9 cellular contexts compared by ENCODE assay signal in the genomic region with DNA sequence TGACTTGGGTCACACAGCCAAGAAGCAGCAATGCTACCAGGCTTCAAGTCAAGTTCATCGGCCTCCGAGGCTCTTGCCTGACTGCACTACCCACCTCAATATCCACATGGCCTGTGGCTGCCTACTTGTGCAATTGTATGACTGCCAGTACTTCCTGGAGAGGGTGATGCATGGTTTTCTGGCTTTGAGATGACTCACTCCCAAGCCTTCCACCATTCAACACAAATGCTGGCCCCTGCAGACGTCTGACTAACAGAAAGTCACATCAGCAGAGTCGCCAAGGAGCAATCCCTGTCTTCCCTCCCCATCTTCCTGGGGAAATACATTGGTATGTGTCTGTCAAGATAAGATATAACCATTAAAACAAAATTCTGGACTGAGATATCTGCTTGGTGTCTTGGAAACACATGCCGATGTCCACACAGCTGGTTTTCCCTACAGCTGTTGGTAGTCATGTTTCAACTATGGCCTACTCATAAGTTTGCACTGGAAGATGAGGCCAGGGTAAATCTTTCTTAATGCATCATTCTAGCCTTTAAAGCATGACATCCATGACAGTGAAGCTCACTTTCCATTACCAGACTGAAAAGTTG.
DNase-seq lines count a peak whose midpoint lies in the region; ATAC-seq and TF ChIP-seq lines count a peak whose summit lies in the region.
"Had no signal": no experiment of that assay in that cellular context is flagged by ENCODE, and none has a peak within 500 bp of the region (broad histone marks: within the 10 kb centered on the region; RNA-seq: fewer than 3 reads in every experiment).

No MANE protein-coding gene starts in this region.

- H3K36me3 ChIP-seq in HCT116 (ENCODE audit: control insufficient read depth in 1 of 2, insufficient read depth in 2 of 2, low read length in 2 of 2) (no peaks in the 10 kb centered on the region), skeletal muscle satellite cell (ENCODE audit: insufficient read depth, low read length) (no peaks in the 10 kb centered on the region)

- H3K4me3 ChIP-seq in HCT116 (replicated peaks in 1 of 2; ENCODE audit: low read depth in 1 of 2, low read length in 2 of 2) (no peak overlapping the region), epithelial cell of proximal tubule (ENCODE audit: low read depth, low read length) (no peak overlapping the region), skeletal muscle satellite cell (ENCODE audit: low read length) (no peak overlapping the region)

- no peaks in the 10 kb centered on the region for H3K79me2 ChIP-seq in HCT116 (ENCODE audit: insufficient read depth, low read length)

- no peaks in the 10 kb centered on the region for H3K27me3 Mint-ChIP-seq in T-helper 17 cell
- H3K27me3 Mint-ChIP-seq: memory B cell had no signal

- peaks cover 4% of the 10 kb centered on the region for H3K4me1 Mint-ChIP-seq in T-helper 17 cell

- POLR2A ChIA-PET in HCT116 (lab: Charles Lee) = no interaction called here

- intact Hi-C loops in HCT116 (cut with micrococcal nuclease) (loop anchor here (5.0 kb wide), 1 partner anchor 124 kb away; no protein-coding TSS in a partner anchor), posterior cingulate gyrus (cut with DNase I) (no loop called here)

- H3K9me3 ChIP-seq in HCT116 (ENCODE audit: control insufficient read depth in 1 of 2, insufficient read depth in 1 of 2, low read depth in 1 of 2, low read length in 2 of 2) (no peaks in the 10 kb centered on the region), T-helper 17 cell (ENCODE audit: control insufficient read depth, low read length, poor library complexity, severe bottlenecking) (no peaks in the 10 kb centered on the region), skeletal muscle satellite cell (replicated peaks; ENCODE audit: low read length) (no peaks in the 10 kb centered on the region)

- H3K27ac Mint-ChIP-seq in T-helper 17 cell = no peak overlapping the region
- H3K27ac Mint-ChIP-seq: memory B cell had no signal

- H3K27me3 ChIP-seq in HCT116 (ENCODE audit: insufficient read depth, low read length) = no peaks in the 10 kb centered on the region
- H3K27me3 ChIP-seq in skeletal muscle satellite cell (ENCODE audit: control insufficient read depth, insufficient read depth, low read length) = no peaks in the 10 kb centered on the region

- no peak for TF ChIP-seq CTCF in HCT116 (IDR thresholded peaks at IDR 0.05 in 2 of 3, conservative IDR thresholded peaks at IDR 0.05 in 1 of 3; ENCODE audit: borderline replicate concordance in 1 of 3, insufficient read depth in 1 of 3, low read depth in 2 of 3, low read length in 2 of 3)
- TF ChIP-seq CTCF in epithelial cell of proximal tubule (conservative IDR thresholded peaks at IDR 0.05; ENCODE audit: low read depth, low read length) = no peak

- no peaks in the 10 kb centered on the region for H3K9me2 ChIP-seq in HCT116 (ENCODE audit: insufficient read depth)

- H3K9ac ChIP-seq in HCT116 (ENCODE audit: low read length) = no peak overlapping the region
- no peak overlapping the region for H3K9ac ChIP-seq in skeletal muscle satellite cell (ENCODE audit: low read depth, low read length)

- peak; percentile 86 for ATAC-seq in HCT116
- peak; percentile 53 for ATAC-seq in T-helper 17 cell

- DNase-seq in HCT116 (ENCODE audit: low read depth, low spot score) (peak; percentile 68), T-helper 17 cell (no peak), epithelial cell of proximal tubule (ENCODE audit: low read depth) (peak; percentile 91), NCI-H2107 treated with DMSO at 0.1 percent for 48 hours (lab: John Stamatoyannopoulos, UW; ENCODE audit: unreplicated experiment) (no peak), NCI-H69 (lab: John Stamatoyannopoulos, UW) (no peak), posterior cingulate gyrus (no peak), amygdala (lab: John Stamatoyannopoulos, UW) (no peak)

- H3K36me3 Mint-ChIP-seq in T-helper 17 cell (ENCODE audit: low read depth) = no peaks in the 10 kb centered on the region
- H3K36me3 Mint-ChIP-seq: memory B cell had no signal

- H2AFZ ChIP-seq in HCT116 (ENCODE audit: low read depth, low read length, poor library complexity, severe bottlenecking) = no peak overlapping the region

- TF ChIP-seq RAD21 in HCT116 (IDR thresholded peaks at IDR 0.05; ENCODE audit: low read depth) = no peak

- no peak for TF ChIP-seq POLR2A in HCT116 (IDR thresholded peaks at IDR 0.05; ENCODE audit: borderline replicate concordance, extremely low read depth, insufficient read depth, insufficient read length)

- H4K20me1 ChIP-seq in HCT116 (ENCODE audit: insufficient read depth) = no peaks in the 10 kb centered on the region

- BruUV-seq in HCT116 (replicated peaks; lab: Mats Ljungman, UMichigan) = no TSS peak

- CTCF ChIA-PET in HCT116 (lab: Charles Lee) = interaction anchor here (0.6 kb wide), 1 partner anchor 640 kb away, joined by 3 read pairs; no protein-coding TSS in a partner anchor

- H3K27ac ChIP-seq in HCT116 (ENCODE audit: low read depth, low read length) = no peak overlapping the region

- no peak overlapping the region for H3K4me3 Mint-ChIP-seq in T-helper 17 cell
- H3K4me3 Mint-ChIP-seq: memory B cell had no signal

- H3K4me2 ChIP-seq in HCT116 (ENCODE audit: low read length) (peak overlapping the region; percentile 29), skeletal muscle satellite cell (ENCODE audit: low read length) (peak overlapping the region; percentile 10)

- RAD21 ChIA-PET in HCT116 (lab: Charles Lee; ENCODE audit: low non-redundant PET in 1 of 2, low total read pairs in 2 of 2, uncharacterized antibody in 2 of 2, unreplicated experiment in 2 of 2) = no interaction called here

- H3K4me1 ChIP-seq in HCT116 (ENCODE audit: control insufficient read depth in 1 of 2, insufficient read depth in 2 of 2, low read length in 2 of 2) (peaks cover 7 to 18% of the 10 kb centered on the region in 2 experiments; a peak in 3 of 4 replicates), skeletal muscle satellite cell (ENCODE audit: control insufficient read depth, insufficient read depth, low read length) (peaks cover 19% of the 10 kb centered on the region)

TF ChIP-seq in HCT116, 20 proteins besides CTCF, POLR2A, EP300 and RAD21:
- TF ChIP-seq ZNF274 (IDR thresholded peaks at IDR 0.05; ENCODE audit: low read depth, low read length) (no peak), TCF7L2 (IDR thresholded peaks at IDR 0.05; ENCODE audit: borderline replicate concordance, extremely low read depth, insufficient read depth, insufficient read length) (no peak), CEBPB (IDR thresholded peaks at IDR 0.05; ENCODE audit: low read depth) (peak; percentile 93), JUND (IDR thresholded peaks at IDR 0.05) (peak; percentile 91), FOSL1 (IDR thresholded peaks at IDR 0.05; ENCODE audit: low read depth) (peak; percentile 92), YY1 (IDR thresholded peaks at IDR 0.05; ENCODE audit: extremely low read depth, insufficient replicate concordance, low read depth, low read length) (peak; percentile 50), CBX3 (IDR thresholded peaks at IDR 0.05; ENCODE audit: low read depth) (peak; percentile 94), MAX (IDR thresholded peaks at IDR 0.05) (peak; percentile 91), SRF (IDR thresholded peaks at IDR 0.05; ENCODE audit: low read depth) (no peak), SP1 (IDR thresholded peaks at IDR 0.05; ENCODE audit: low read depth) (peak; percentile 77), ELF1 (IDR thresholded peaks at IDR 0.05; ENCODE audit: borderline replicate concordance, low read depth) (peak; percentile 43; the same call in 1 of the 2 replicates)

Comparison
In these comparisons a context has a peak if more than half of its experiments do, and no peak if none do; other contexts are left out.
1. DNase-seq: peak in HCT116 (single experiment) and epithelial cell of proximal tubule (single experiment); none in T-helper 17 cell (0 of 3), NCI-H2107 treated with DMSO at 0.1 percent for 48 hours (single experiment), NCI-H69 (single experiment), posterior cingulate gyrus (0 of 10) and amygdala (0 of 56).